Comparison of ENCODE assay signal across 24 cellular contexts in genomic region chr14:21077672-21078071, GRCh38. TPM values are rescaled to one million over a fixed set of nuclear protein-coding genes. Genes with fewer than 3 reads are reported as not detected.
"Had no signal": no experiment of that assay in that cellular context is flagged by ENCODE, and none has a peak within 500 bp of the region (broad histone marks: within the 10 kb centered on the region; RNA-seq: fewer than 3 reads in every experiment).

No MANE protein-coding gene starts in this region.

- H3K36me3 Mint-ChIP-seq: naive thymus-derived CD8-positive, alpha-beta T cell had no signal

- H3K4me3 Mint-ChIP-seq: endodermal cell; naive thymus-derived CD8-positive, alpha-beta T cell; type B pancreatic cell had no signal

- ATAC-seq: left colon, left ventricle myocardium superior, psoas muscle, sciatic nerve had no signal

- H3K4me1 ChIP-seq: psoas muscle had no signal

- H3K27ac ChIP-seq: coronary artery, hepatocyte, psoas muscle had no signal

- H3K4me3 ChIP-seq: coronary artery, hepatocyte, lung, psoas muscle had no signal

- H3K9me3 ChIP-seq: psoas muscle had no signal

- H3K27me3 Mint-ChIP-seq: type B pancreatic cell had no signal

- DNase-seq: effector CD4-positive, alpha-beta T cell; endodermal cell; foreskin melanocyte; head of caudate nucleus; kidney; left colon; left ventricle myocardium superior; mesenchymal stem cell; naive thymus-derived CD8-positive, alpha-beta T cell; psoas muscle; retina; stimulated activated CD4-positive, alpha-beta T cell treated with anti-CD3 and anti-CD28 coated beads, Interleukin-12 subunit alpha, Interleukin-12 subunit beta, amount 100 ng/mL, for 4 hours; stimulated activated naive CD4-positive, alpha-beta T cell treated with Interleukin-2 at 50 U/mL for 16 hours had no signal

- H3K9me3 Mint-ChIP-seq: endodermal cell; naive thymus-derived CD8-positive, alpha-beta T cell; type B pancreatic cell had no signal

- H3K4me1 Mint-ChIP-seq: endodermal cell; naive thymus-derived CD8-positive, alpha-beta T cell had no signal

- H3K27ac Mint-ChIP-seq: endodermal cell, type B pancreatic cell had no signal

- H3K27me3 ChIP-seq: hepatocyte had no signal

RNA-seq across cellular contexts. Expression of gene RNASE8, which starts 20.1 kb away (rescaled TPM):
- total RNA-seq: cerebellum; dermis microvascular lymphatic vessel endothelial cell; endodermal cell; hepatocyte; kidney; left colon; left ventricle myocardium superior; lung; naive thymus-derived CD8-positive, alpha-beta T cell; omental fat pad; psoas muscle; sciatic nerve; skeletal muscle tissue had no signal
- polyA plus RNA-seq: esophagus; hepatocyte; lung; naive thymus-derived CD8-positive, alpha-beta T cell; psoas muscle; thymus had no signal

RNA-seq across cellular contexts. Expression of gene TMEM253, which starts 23.2 kb away (rescaled TPM):
- total RNA-seq: cerebellum; dermis microvascular lymphatic vessel endothelial cell; naive thymus-derived CD8-positive, alpha-beta T cell; skeletal muscle tissue had no signal
- polyA plus RNA-seq: naive thymus-derived CD8-positive, alpha-beta T cell had no signal

RNA-seq across cellular contexts. Expression of gene RNASE7, which starts 35.5 kb away (rescaled TPM):
- total RNA-seq: cerebellum; dermis microvascular lymphatic vessel endothelial cell; endodermal cell; hepatocyte; kidney; left ventricle myocardium superior; lung; naive thymus-derived CD8-positive, alpha-beta T cell; omental fat pad; sciatic nerve; skeletal muscle tissue had no signal
- polyA plus RNA-seq: hepatocyte; naive thymus-derived CD8-positive, alpha-beta T cell had no signal
